In the genomic region with DNA sequence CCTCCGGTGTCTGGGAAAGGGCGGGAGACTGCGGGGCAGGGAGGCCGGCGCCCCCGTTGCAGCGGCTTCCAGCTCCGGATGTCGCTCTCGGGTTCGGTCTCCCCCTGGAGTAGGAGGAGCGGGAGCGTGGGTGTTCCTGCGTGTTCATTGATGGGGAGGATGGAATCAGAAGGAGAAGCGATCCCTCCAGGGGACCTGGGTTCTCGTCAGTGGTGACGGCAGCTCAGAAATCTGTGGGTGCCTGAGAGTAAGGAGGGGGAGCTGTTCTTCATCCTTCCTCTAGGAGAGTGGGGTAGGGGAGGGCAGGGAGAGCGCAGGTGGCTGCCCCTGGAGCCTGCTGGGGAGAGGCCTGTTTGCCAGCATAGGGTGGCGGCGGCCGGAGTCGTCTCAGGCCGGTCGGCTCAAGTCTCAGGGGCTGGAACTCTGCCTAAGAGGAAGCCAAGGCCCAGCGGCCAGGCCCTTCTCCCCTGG, we compare ENCODE assay signal across 8 cellular contexts. TPM values are rescaled to one million over a fixed set of nuclear protein-coding genes. Genes with fewer than 3 reads are reported as not detected.
DNase-seq lines count a peak whose midpoint lies in the region; ATAC-seq, FAIRE-seq and TF ChIP-seq lines count a peak whose summit lies in the region.

No MANE protein-coding gene starts in this region.

- peak overlapping the region; percentile 92 for H3K9ac ChIP-seq in mammary epithelial cell (ENCODE audit: insufficient read depth, low read length)
- peak overlapping the region in 1 of 2 donors; percentile 34 for H3K9ac ChIP-seq in kidney (ENCODE audit: low read length in 2 of 2)

- peak overlapping the region; percentile 91 for H3K4me3 Mint-ChIP-seq in activated CD4-positive, alpha-beta T cell treated with anti-CD3 and anti-CD28 coated beads for 36 hours

- peak overlapping the region; percentile 79 for H3K27ac Mint-ChIP-seq in activated CD4-positive, alpha-beta T cell treated with anti-CD3 and anti-CD28 coated beads for 36 hours

- POLR2A ChIA-PET in activated CD4-positive, alpha-beta T cell treated with anti-CD3 and anti-CD28 coated beads for 36 hours (lab: Charles Lee): interaction anchor here (0.8 to 2.3 kb wide), 7 partner anchors 10 to 181 kb away, joined by 3 to 8 read pairs (median 5); partner anchors contain the start of gene CRTAM

- CTCF ChIA-PET in activated CD4-positive, alpha-beta T cell treated with anti-CD3 and anti-CD28 coated beads for 36 hours (lab: Charles Lee): interaction anchor here (0.6 to 2.3 kb wide), 24 partner anchors 9 to 1364 kb away, joined by 3 to 22 read pairs (median 5); partner anchors contain the start of gene SC5D
- CTCF ChIA-PET in mammary epithelial cell (lab: Charles Lee; ENCODE audit: low non-redundant PET): interaction anchor here (0.6 to 0.8 kb wide), 2 partner anchors 124 to 398 kb away, joined by 3 to 12 read pairs; no protein-coding TSS in a partner anchor

- peaks cover 44% of the 10 kb centered on the region for H3K4me1 Mint-ChIP-seq in activated CD4-positive, alpha-beta T cell treated with anti-CD3 and anti-CD28 coated beads for 36 hours

- H3K36me3 Mint-ChIP-seq in activated CD4-positive, alpha-beta T cell treated with anti-CD3 and anti-CD28 coated beads for 36 hours (ENCODE audit: low read depth): peaks cover 5% of the 10 kb centered on the region

- WGBS in mammary epithelial cell (ENCODE audit: low coverage, missing lambda C conversion rate): 0% methylated on average over 14 of the region's 25 CpGs

- TF ChIP-seq CTCF in mammary epithelial cell (conservative IDR thresholded peaks at IDR 0.05 in 1 of 2, IDR thresholded peaks at IDR 0.05 in 1 of 2; ENCODE audit: extremely low read depth in 1 of 2, insufficient read depth in 1 of 2, low read depth in 1 of 2, low read length in 2 of 2) (peak in 1 of 2 donors; percentile 17), kidney (IDR thresholded peaks at IDR 0.05; ENCODE audit: borderline replicate concordance, extremely low read depth, insufficient read depth) (no peak)

- H3K36me3 ChIP-seq in mammary epithelial cell (ENCODE audit: insufficient read depth, low read length): no peaks in the 10 kb centered on the region
- H3K36me3 ChIP-seq in kidney (ENCODE audit: control insufficient read depth in 1 of 2, insufficient read depth in 2 of 2, low read length in 2 of 2): no peaks in the 10 kb centered on the region

- H3K27me3 Mint-ChIP-seq in activated CD4-positive, alpha-beta T cell treated with anti-CD3 and anti-CD28 coated beads for 36 hours: peaks cover 6% of the 10 kb centered on the region

- no peaks in the 10 kb centered on the region for H3K9me3 ChIP-seq in mammary epithelial cell (replicated peaks; ENCODE audit: insufficient read depth, low read length)
- no peaks in the 10 kb centered on the region for H3K9me3 ChIP-seq in kidney (ENCODE audit: control insufficient read depth in 1 of 2, low read length in 2 of 2)

- ATAC-seq in activated CD4-positive, alpha-beta T cell treated with anti-CD3 and anti-CD28 coated beads for 36 hours: peak; percentile 45
- ATAC-seq in GM21737 (IDR thresholded peaks at IDR 0.05; ENCODE audit: unreplicated experiment) (no peak), GM18858 (IDR thresholded peaks at IDR 0.05; ENCODE audit: unreplicated experiment) (no peak)

- H3K27ac ChIP-seq in mammary epithelial cell (ENCODE audit: insufficient read depth, low read depth, low read length): peak overlapping the region; percentile 84
- H3K27ac ChIP-seq in kidney (ENCODE audit: low read depth in 2 of 2, low read length in 2 of 2): peak overlapping the region; percentile 85 to 94

- no TSS peak for BruUV-seq in mammary epithelial cell (replicated peaks; lab: Mats Ljungman, UMichigan)

- in situ Hi-C loops in mammary epithelial cell (cut with MboI; ENCODE audit: low sequenced_read_pairs in 2 of 2): no loop called here

- peak overlapping the region; percentile 80 for H3K4me2 ChIP-seq in mammary epithelial cell (ENCODE audit: insufficient read depth, low read depth, low read length)

- H3K4me3 ChIP-seq in mammary epithelial cell (replicated peaks in 1 of 3; ENCODE audit: insufficient read depth in 1 of 3, low read depth in 2 of 3, low read length in 3 of 3): peak overlapping the region; percentile 82 to 96 (median 89)
- peak overlapping the region; percentile 59 to 73 for H3K4me3 ChIP-seq in kidney (ENCODE audit: low read length in 2 of 2)

- no peaks in the 10 kb centered on the region for H4K20me1 ChIP-seq in mammary epithelial cell (ENCODE audit: insufficient read depth, low read length)

- FAIRE-seq in kidney (lab: Jason Lieb, UNC): no peak

- H2AFZ ChIP-seq in mammary epithelial cell (ENCODE audit: low read depth, low read length): peak overlapping the region; percentile 66

- H3K27me3 ChIP-seq in mammary epithelial cell (ENCODE audit: insufficient read depth, low read length): no peaks in the 10 kb centered on the region

- intact Hi-C loops in activated CD4-positive, alpha-beta T cell treated with anti-CD3 and anti-CD28 coated beads for 36 hours (cut with DNase I, micrococcal nuclease): loop anchor here (1.0 to 2.0 kb wide), 8 partner anchors 18 to 1084 kb away; partner anchors contain the start of gene ZNF202 (in 1 of the 2)
- intact Hi-C loops in mammary epithelial cell (cut with micrococcal nuclease): loop anchor here (1.0 kb wide), 3 partner anchors 24 to 125 kb away; no protein-coding TSS in a partner anchor
- intact Hi-C loops in kidney (cut with DNase I): no loop called here

- H3K9me3 Mint-ChIP-seq in activated CD4-positive, alpha-beta T cell treated with anti-CD3 and anti-CD28 coated beads for 36 hours (ENCODE audit: low read depth): no peaks in the 10 kb centered on the region

- peaks cover 44% of the 10 kb centered on the region for H3K4me1 ChIP-seq in mammary epithelial cell (ENCODE audit: insufficient read depth, low read length)
- H3K4me1 ChIP-seq in kidney (ENCODE audit: control insufficient read depth in 1 of 2, insufficient read depth in 1 of 2, low read depth in 1 of 2, low read length in 2 of 2): peaks cover 0 to 6% of the 10 kb centered on the region in 2 donors

- peak; percentile 62 for DNase-seq in activated CD4-positive, alpha-beta T cell treated with anti-CD3 and anti-CD28 coated beads for 36 hours
- no peak for DNase-seq in activated CD4-positive, alpha-beta T cell treated with anti-CD3 and anti-CD28 coated beads for 1 hour
- DNase-seq in SW480 (ENCODE audit: low spot score): peak; percentile 36
- DNase-seq in mammary epithelial cell: peak; percentile 54
- peak; percentile 83 for DNase-seq in kidney
- DNase-seq in stimulated activated CD4-positive, alpha-beta T cell treated with anti-CD3 and anti-CD28 coated beads, Interleukin-12 subunit alpha, Interleukin-12 subunit beta, amount 100 ng/mL, for 24 hours (ENCODE audit: low read depth in 2 of 2): peak; percentile 20 to 29

- peaks cover 59% of the 10 kb centered on the region for H3K79me2 ChIP-seq in mammary epithelial cell (ENCODE audit: insufficient read depth, low read length)

- dilution Hi-C loops in mammary epithelial cell (cut with HindIII; ENCODE audit: low sequenced_read_pairs): loop anchor here (10.0 kb wide), 1 partner anchor 118 kb away; no protein-coding TSS in a partner anchor

RNA-seq across cellular contexts. Expression of gene UBASH3B, which starts 1.1 kb away (rescaled TPM):
- 10 to 100 TPM; 16.2 to 20.1 TPM for total RNA-seq in activated CD4-positive, alpha-beta T cell treated with anti-CD3 and anti-CD28 coated beads for 36 hours
- total RNA-seq in mammary epithelial cell (10 to 100 TPM; 50.7 to 70.3 TPM), kidney (22.8 TPM)
- polyA plus RNA-seq in mammary epithelial cell (56.0 TPM), kidney (ENCODE audit: insufficient read depth, low read depth, low replicate concordance) (0.62 TPM)
- 39.2 TPM for polyA minus RNA-seq in mammary epithelial cell
